8 cellular contexts compared by ENCODE assay signal in the genomic region with DNA sequence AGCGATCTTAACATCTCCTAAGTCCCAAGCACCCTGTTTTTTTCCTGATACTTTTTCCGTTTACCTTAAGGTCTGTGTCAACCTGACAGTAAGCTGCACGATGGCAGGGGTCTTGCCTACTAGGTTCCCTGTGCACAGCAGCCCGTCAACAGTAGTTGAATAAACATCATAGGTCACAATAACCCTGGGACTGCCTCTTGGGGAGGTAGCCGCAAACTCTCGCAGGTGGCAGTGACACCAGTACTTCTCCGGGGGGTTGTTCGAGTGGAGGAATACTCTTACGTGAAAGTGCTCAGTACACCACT. TPM values are rescaled to one million over a fixed set of nuclear protein-coding genes. Genes with fewer than 3 reads are reported as not detected.
DNase-seq lines count a peak whose midpoint lies in the region; ATAC-seq and TF ChIP-seq lines count a peak whose summit lies in the region.

No MANE protein-coding gene starts in this region.

- TF ChIP-seq CTCF in A673 (conservative IDR thresholded peaks at IDR 0.05; ENCODE audit: low read depth, low read length): no peak
- TF ChIP-seq CTCF in tibial artery (IDR thresholded peaks at IDR 0.05): no peak

- H3K9me3 ChIP-seq in A673 (ENCODE audit: low read depth, low read length, poor library complexity, severe bottlenecking) (no peaks in the 10 kb centered on the region), adipocyte (ENCODE audit: control insufficient read depth, low read length) (no peaks in the 10 kb centered on the region), tibial artery (no peaks in the 10 kb centered on the region)

- CTCF ChIA-PET in A673 (lab: Charles Lee): interaction anchor here (1.3 kb wide), 1 partner anchor 11 kb away, joined by 10 read pairs; no protein-coding TSS in a partner anchor

- H3K9ac ChIP-seq in adipocyte (ENCODE audit: low read length): peak overlapping the region; percentile 98

- BruUV-seq in A673 (replicated peaks; lab: Mats Ljungman, UMichigan): no TSS peak

- H3K27ac ChIP-seq in A673 (ENCODE audit: low read depth, low read length, poor library complexity, severe bottlenecking) (peak overlapping the region; percentile 80), tibial artery (peak overlapping the region; percentile 92 to 95)

- POLR2A ChIA-PET in A673 (lab: Charles Lee; ENCODE audit: low non-redundant PET): interaction anchor here (0.6 kb wide), 2 partner anchors 17 to 923 kb away, joined by 3 to 7 read pairs; no protein-coding TSS in a partner anchor

- peak overlapping the region; percentile 72 for H3K4me3 ChIP-seq in A673 (ENCODE audit: low read depth, low read length, poor library complexity, severe bottlenecking)
- H3K4me3 ChIP-seq in adipocyte (ENCODE audit: low read length): peak overlapping the region; percentile 96
- peak overlapping the region; percentile 72 to 88 for H3K4me3 ChIP-seq in tibial artery

- no peaks in the 10 kb centered on the region for H3K27me3 ChIP-seq in A673 (replicated peaks; ENCODE audit: insufficient read depth, low read depth, low read length, poor library complexity)
- H3K27me3 ChIP-seq in adipocyte (replicated peaks; ENCODE audit: control insufficient read depth, insufficient read depth, low read length): no peaks in the 10 kb centered on the region
- no peaks in the 10 kb centered on the region for H3K27me3 ChIP-seq in tibial artery

- no peak for DNase-seq in A673 (ENCODE audit: low spot score)
- no peak for DNase-seq in adipocyte (ENCODE audit: low read depth)
- no peak for DNase-seq in left lobe of liver (ENCODE audit: low spot score)
- DNase-seq in tibial artery: no peak
- no peak for DNase-seq in SKM-1 treated with dmso at 0.1 percent for 144 hours (lab: John Stamatoyannopoulos, UW; ENCODE audit: unreplicated experiment)
- DNase-seq in activated CD4-positive, alpha-beta T cell treated with anti-CD3 and anti-CD28 coated beads, Interleukin-2, amount 50 U/mL, for 4 hours: no peak

- H3K36me3 ChIP-seq in A673 (ENCODE audit: insufficient read depth, low read length, poor library complexity, severe bottlenecking): peaks cover 3% of the 10 kb centered on the region
- H3K36me3 ChIP-seq in adipocyte (ENCODE audit: control insufficient read depth, insufficient read depth, low read length, severe bottlenecking): peaks cover 6% of the 10 kb centered on the region
- H3K36me3 ChIP-seq in tibial artery: peaks cover 0 to 6% (median 4%) of the 10 kb centered on the region in 3 donors

- intact Hi-C loops in A673 (cut with micrococcal nuclease; ENCODE audit: unreplicated experiment): no loop called here
- intact Hi-C loops in tibial artery (cut with DNase I; ENCODE audit: low total_unique reads): loop anchor here (5.0 kb wide), 1 partner anchor 81 kb away; a partner anchor contains a TSS

- ATAC-seq in GM19043 (IDR thresholded peaks at IDR 0.05; ENCODE audit: low read depth, unreplicated experiment): peak; percentile 40
- peak; percentile 41 for ATAC-seq in HG03139 (IDR thresholded peaks at IDR 0.05; ENCODE audit: unreplicated experiment)
- ATAC-seq in left lobe of liver: peak; percentile 69

- H3K4me1 ChIP-seq in A673 (ENCODE audit: insufficient read depth, low read length, poor library complexity, severe bottlenecking) (peaks cover 8% of the 10 kb centered on the region), adipocyte (ENCODE audit: control insufficient read depth, insufficient read depth, low read length) (peaks cover 38% of the 10 kb centered on the region), tibial artery (peaks cover 0 to 42% (median 22%) of the 10 kb centered on the region in 4 donors)

RNA-seq across cellular contexts. Expression of a gene that starts 0.4 kb away (rescaled TPM):
- total RNA-seq in A673 (2021) (213 and 230 TPM in 2 replicates), left lobe of liver (70.5 TPM)
